1 cellular context compared by ENCODE assay signal in the genomic region with DNA sequence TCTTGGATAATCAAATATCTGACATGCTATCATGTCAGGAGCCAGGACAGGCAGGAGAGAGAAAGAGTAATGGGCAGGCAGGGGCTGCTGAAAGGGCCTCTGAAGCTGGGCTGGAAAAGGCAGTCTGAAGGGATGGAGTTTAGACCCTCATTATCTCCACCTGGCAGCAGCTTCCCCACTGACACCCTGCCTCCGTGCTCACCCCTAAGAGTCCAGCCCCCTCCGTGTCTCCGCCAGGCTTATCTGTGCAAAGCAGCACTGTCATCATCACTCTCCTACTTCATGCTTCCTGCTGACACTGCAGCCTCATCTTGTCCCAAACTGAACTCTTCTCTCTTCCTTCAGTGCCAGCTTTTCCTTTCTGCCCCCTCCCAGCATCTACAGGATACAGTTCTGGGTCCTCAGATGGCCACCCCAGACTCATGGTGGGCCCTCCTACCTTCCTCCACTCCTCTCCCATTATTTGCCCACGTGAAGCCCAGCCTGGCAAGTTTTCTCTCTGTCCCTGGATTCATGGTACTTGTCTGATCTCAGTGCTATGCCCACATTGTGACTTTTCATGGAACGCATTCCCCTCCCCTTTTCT.
TF ChIP-seq lines count a peak whose summit lies in the region.

No MANE protein-coding gene starts in this region.

TF ChIP-seq in SK-N-SH treated with all-trans-retinoic acid at 6 μM for 48 hours, 23 proteins besides CTCF, POLR2A, EP300 and RAD21 (continued from another document):
- TF ChIP-seq ZNF8 (CRISPR knock-in tag; IDR thresholded peaks at IDR 0.05) (no peak), OSR1 (CRISPR knock-in tag; IDR thresholded peaks at IDR 0.05) (no peak), ZNF565 (CRISPR knock-in tag; conservative IDR thresholded peaks at IDR 0.05; ENCODE audit: low read depth) (no peak), PATZ1 (CRISPR knock-in tag; IDR thresholded peaks at IDR 0.05; ENCODE audit: borderline replicate concordance) (no peak), ESRRG (CRISPR knock-in tag; IDR thresholded peaks at IDR 0.05) (no peak)
